In the genomic region with DNA sequence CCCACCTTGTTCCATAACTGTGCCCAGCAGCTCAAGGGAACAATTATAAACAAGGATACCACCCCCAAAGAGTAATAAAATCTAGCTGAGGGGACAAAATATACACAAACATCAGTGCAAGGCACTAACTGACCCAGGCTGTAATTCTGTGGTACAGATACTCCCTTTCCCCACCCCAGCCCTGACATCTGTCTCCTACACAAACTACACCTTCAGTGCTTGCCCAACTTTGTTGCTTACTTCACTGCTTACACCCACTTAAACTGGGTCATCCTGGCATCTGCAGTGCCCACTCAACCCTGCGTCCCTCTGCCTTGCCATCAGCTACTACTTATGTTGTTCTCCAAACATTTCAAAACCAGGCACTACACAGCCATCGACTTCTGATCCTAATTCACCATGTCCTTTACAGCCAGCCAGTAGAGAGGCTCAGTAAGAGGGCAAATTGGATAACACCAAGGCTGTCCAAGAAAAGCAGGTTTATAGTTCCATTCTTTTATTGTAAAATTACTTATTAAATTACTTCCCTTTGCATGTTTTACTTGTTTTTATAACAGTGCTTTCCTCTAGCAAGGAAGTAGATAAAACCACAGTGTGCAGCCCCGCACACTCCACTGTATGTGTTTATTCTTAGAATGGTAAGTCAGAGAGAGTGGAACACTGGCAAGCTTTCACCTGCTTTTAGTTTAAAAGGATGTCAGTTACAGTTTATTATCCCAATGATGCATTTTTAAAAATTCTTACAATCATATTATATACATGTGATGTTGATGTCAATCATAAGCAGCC, we compare ENCODE assay signal across 12 cellular contexts.
DNase-seq lines count a peak whose midpoint lies in the region; ATAC-seq lines count a peak whose summit lies in the region.
"Had no signal": no experiment of that assay in that cellular context is flagged by ENCODE, and none has a peak within 500 bp of the region (broad histone marks: within the 10 kb centered on the region; RNA-seq: fewer than 3 reads in every experiment).

No MANE protein-coding gene starts in this region.

- H3K27me3 Mint-ChIP-seq in activated T-helper 17 cell treated with anti-CD3 and anti-CD28 coated beads, Interleukin-2, amount 50 U/mL, for 72 hours, result no peaks in the 10 kb centered on the region
- no peaks in the 10 kb centered on the region for H3K27me3 Mint-ChIP-seq in naive thymus-derived CD8-positive, alpha-beta T cell
- H3K27me3 Mint-ChIP-seq: type B pancreatic cell had no signal

- H3K27ac Mint-ChIP-seq in activated T-helper 17 cell treated with anti-CD3 and anti-CD28 coated beads, Interleukin-2, amount 50 U/mL, for 72 hours, result peak overlapping the region; percentile 88
- peak overlapping the region; percentile 87 to 98 (median 94) for H3K27ac Mint-ChIP-seq in naive thymus-derived CD8-positive, alpha-beta T cell
- H3K27ac Mint-ChIP-seq: type B pancreatic cell had no signal

- ATAC-seq in activated T-helper 17 cell treated with anti-CD3 and anti-CD28 coated beads, Interleukin-2, amount 50 U/mL, for 72 hours (replicated peaks), result peak; percentile 62
- ATAC-seq in naive thymus-derived CD8-positive, alpha-beta T cell, result peak; percentile 72 to 79
- no peak for ATAC-seq in GM19023 (IDR thresholded peaks at IDR 0.05; ENCODE audit: unreplicated experiment)

- DNase-seq in NCI-H510A treated with DMSO at 0.1 percent for 48 hours (lab: John Stamatoyannopoulos, UW), result peak; percentile 34
- no peak for DNase-seq in NCI-H510A (lab: John Stamatoyannopoulos, UW)
- DNase-seq in KBM-7, result peak; percentile 47
- DNase-seq in naive thymus-derived CD8-positive, alpha-beta T cell, result peak in 2 of 10 donors; percentile 24 to 28
- no peak for DNase-seq in NCI-H2171 (lab: John Stamatoyannopoulos, UW)
- no peak for DNase-seq in ureter (ENCODE audit: low spot score)
- DNase-seq: DMS 273 treated with DMSO at 0.1 percent for 48 hours, NCI-H1930, nucleus accumbens had no signal

- H3K36me3 Mint-ChIP-seq in activated T-helper 17 cell treated with anti-CD3 and anti-CD28 coated beads, Interleukin-2, amount 50 U/mL, for 72 hours (ENCODE audit: low read depth), result no peaks in the 10 kb centered on the region
- H3K36me3 Mint-ChIP-seq in naive thymus-derived CD8-positive, alpha-beta T cell, result no peaks in the 10 kb centered on the region
- H3K36me3 Mint-ChIP-seq: type B pancreatic cell had no signal

- POLR2A ChIA-PET in naive thymus-derived CD8-positive, alpha-beta T cell (lab: Charles Lee), result interaction anchor here (0.6 to 1.2 kb wide), 4 partner anchors 9 to 816 kb away, joined by 4 to 6 read pairs (median 5); no protein-coding TSS in a partner anchor

- peak overlapping the region; percentile 74 for H3K4me3 Mint-ChIP-seq in activated T-helper 17 cell treated with anti-CD3 and anti-CD28 coated beads, Interleukin-2, amount 50 U/mL, for 72 hours
- peak overlapping the region in 9 of 10 donors; percentile 44 to 76 (median 68) for H3K4me3 Mint-ChIP-seq in naive thymus-derived CD8-positive, alpha-beta T cell
- H3K4me3 Mint-ChIP-seq: type B pancreatic cell had no signal

- in situ Hi-C loops in KBM-7 (cut with MboI; ENCODE audit: low pct_unique_long_range_greater_than_20kb, low sequenced_read_pairs), result no loop called here

- no peaks in the 10 kb centered on the region for H3K9me3 Mint-ChIP-seq in activated T-helper 17 cell treated with anti-CD3 and anti-CD28 coated beads, Interleukin-2, amount 50 U/mL, for 72 hours
- H3K9me3 Mint-ChIP-seq in naive thymus-derived CD8-positive, alpha-beta T cell, result no peaks in the 10 kb centered on the region
- H3K9me3 Mint-ChIP-seq: type B pancreatic cell had no signal

- peaks cover 46% of the 10 kb centered on the region for H3K4me1 Mint-ChIP-seq in activated T-helper 17 cell treated with anti-CD3 and anti-CD28 coated beads, Interleukin-2, amount 50 U/mL, for 72 hours
- H3K4me1 Mint-ChIP-seq in naive thymus-derived CD8-positive, alpha-beta T cell, result peaks cover 36 to 61% (median 55%) of the 10 kb centered on the region in 4 donors

Comparison
In these comparisons a context has a peak if more than half of its experiments do, and no peak if none do; other contexts are left out.
1. DNase-seq: peak in NCI-H510A treated with DMSO at 0.1 percent for 48 hours (single experiment) and KBM-7 (single experiment); none in NCI-H510A (single experiment), NCI-H2171 (single experiment) and ureter (single experiment).